8 cellular contexts compared by ENCODE assay signal in genomic region chr5:56735845-56736641, GRCh38.
DNase-seq lines count a peak whose midpoint lies in the region; ATAC-seq and TF ChIP-seq lines count a peak whose summit lies in the region.

No MANE protein-coding gene starts in this region.

- peak overlapping the region; percentile 56 for H3K27ac Mint-ChIP-seq in activated naive CD8-positive, alpha-beta T cell treated with anti-CD3 and anti-CD28 coated beads, Interleukin-2, amount 50 U/mL, for 24 hours
- H3K27ac Mint-ChIP-seq in nephron progenitor cell: peak overlapping the region; percentile 37

- H3K27me3 Mint-ChIP-seq in activated naive CD8-positive, alpha-beta T cell treated with anti-CD3 and anti-CD28 coated beads, Interleukin-2, amount 50 U/mL, for 24 hours: no peaks in the 10 kb centered on the region
- peaks cover 2% of the 10 kb centered on the region for H3K27me3 Mint-ChIP-seq in nephron progenitor cell (ENCODE audit: low read depth, poor library complexity)

- no peaks in the 10 kb centered on the region for H3K9me3 Mint-ChIP-seq in activated naive CD8-positive, alpha-beta T cell treated with anti-CD3 and anti-CD28 coated beads, Interleukin-2, amount 50 U/mL, for 24 hours
- H3K9me3 Mint-ChIP-seq in nephron progenitor cell: peaks cover 5% of the 10 kb centered on the region

- peaks cover 43% of the 10 kb centered on the region for H3K4me1 Mint-ChIP-seq in activated naive CD8-positive, alpha-beta T cell treated with anti-CD3 and anti-CD28 coated beads, Interleukin-2, amount 50 U/mL, for 24 hours
- peaks cover 49% of the 10 kb centered on the region for H3K4me1 Mint-ChIP-seq in nephron progenitor cell

- no peak overlapping the region for H3K4me3 Mint-ChIP-seq in activated naive CD8-positive, alpha-beta T cell treated with anti-CD3 and anti-CD28 coated beads, Interleukin-2, amount 50 U/mL, for 24 hours
- H3K4me3 Mint-ChIP-seq in nephron progenitor cell: no peak overlapping the region

- no peaks in the 10 kb centered on the region for H3K36me3 Mint-ChIP-seq in activated naive CD8-positive, alpha-beta T cell treated with anti-CD3 and anti-CD28 coated beads, Interleukin-2, amount 50 U/mL, for 24 hours (ENCODE audit: low read depth)
- no peaks in the 10 kb centered on the region for H3K36me3 Mint-ChIP-seq in nephron progenitor cell (ENCODE audit: low read depth)

- TF ChIP-seq CTCF in GM12865 (IDR thresholded peaks at IDR 0.05; ENCODE audit: insufficient read depth, low read depth, low read length, missing control alignments) (no peak), nephron progenitor cell (IDR thresholded peaks at IDR 0.05) (no peak)

- ATAC-seq in activated naive CD8-positive, alpha-beta T cell treated with anti-CD3 and anti-CD28 coated beads, Interleukin-2, amount 50 U/mL, for 24 hours: no peak
- ATAC-seq in GM18870 (IDR thresholded peaks at IDR 0.05; ENCODE audit: unreplicated experiment) (no peak), GM21619 (IDR thresholded peaks at IDR 0.05; ENCODE audit: unreplicated experiment) (no peak)

- H3K4me3 ChIP-seq in GM12865 (ENCODE audit: low read depth, low read length): no peak overlapping the region

- DNase-seq in GM12865 (ENCODE audit: low read depth) (peak; percentile 2), NOMO-1 treated with dmso at 0.1 percent for 144 hours (lab: John Stamatoyannopoulos, UW; ENCODE audit: unreplicated experiment) (peak; percentile 75), nephron progenitor cell (no peak), NCI-H526 (lab: John Stamatoyannopoulos, UW) (no peak), NCI-H345 treated with DMSO at 0.1 percent for 48 hours (lab: John Stamatoyannopoulos, UW; ENCODE audit: unreplicated experiment) (no peak)
- peak; percentile 9 for DNase-seq in activated naive CD8-positive, alpha-beta T cell treated with anti-CD3 and anti-CD28 coated beads, Interleukin-2, amount 50 U/mL, for 24 hours

Comparison
In these comparisons a context has a peak if more than half of its experiments do, and no peak if none do; other contexts are left out.
1. DNase-seq: peak in GM12865 (single experiment), NOMO-1 treated with dmso at 0.1 percent for 144 hours (single experiment) and activated naive CD8-positive, alpha-beta T cell treated with anti-CD3 and anti-CD28 coated beads, Interleukin-2, amount 50 U/mL, for 24 hours (single experiment); none in nephron progenitor cell (single experiment), NCI-H526 (0 of 2) and NCI-H345 treated with DMSO at 0.1 percent for 48 hours (single experiment).